ENCODE assay signal across 8 cellular contexts in genomic region chr22:21102659-21103267, GRCh38. TPM values are rescaled to one million over a fixed set of nuclear protein-coding genes. Genes with fewer than 3 reads are reported as not detected.
A peak's percentile ranks its signal among the peaks of the same experiment; 100 is the strongest.
DNase-seq lines count a peak whose midpoint lies in the region; ATAC-seq and TF ChIP-seq lines count a peak whose summit lies in the region.

No MANE protein-coding gene starts in this region.

- peak overlapping the region; percentile 11 for H3K4me2 ChIP-seq in trophoblast cell (ENCODE audit: low read length)

- no peaks in the 10 kb centered on the region for H3K79me2 ChIP-seq in trophoblast cell (ENCODE audit: control insufficient read depth, insufficient read depth, low read length, poor library complexity)

- no peak overlapping the region for H4K12ac ChIP-seq in trophoblast cell (ENCODE audit: low read depth, low read length)

- no peak overlapping the region for H3K4ac ChIP-seq in trophoblast cell (ENCODE audit: low read depth, low read length)

- H3K4me3 ChIP-seq in SJSA1: no peak overlapping the region
- H3K4me3 ChIP-seq in trophoblast cell (ENCODE audit: low read depth, low read length): no peak overlapping the region

- H3K23ac ChIP-seq in trophoblast cell (ENCODE audit: low read length): no peak overlapping the region

- H3K27me3 ChIP-seq in SJSA1 (replicated peaks): no peaks in the 10 kb centered on the region
- no peaks in the 10 kb centered on the region for H3K27me3 ChIP-seq in trophoblast cell (ENCODE audit: insufficient read depth, low read length)

- no peak overlapping the region for H2AFZ ChIP-seq in trophoblast cell (ENCODE audit: insufficient read depth, low read length, poor library complexity)

- H2BK120ac ChIP-seq in trophoblast cell (ENCODE audit: insufficient read depth, low read length, poor library complexity): no peak overlapping the region

- H3K36me3 ChIP-seq in SJSA1: no peaks in the 10 kb centered on the region
- H3K36me3 ChIP-seq in trophoblast cell (ENCODE audit: control insufficient read depth in 1 of 2, insufficient read depth in 2 of 2, low read length in 2 of 2): no peaks in the 10 kb centered on the region

- H3K79me1 ChIP-seq in trophoblast cell (ENCODE audit: low read length): no peaks in the 10 kb centered on the region

- no peak overlapping the region for H3K27ac ChIP-seq in SJSA1
- no peak overlapping the region for H3K27ac ChIP-seq in trophoblast cell (ENCODE audit: low read depth, low read length)

- no peak overlapping the region for H3K14ac ChIP-seq in trophoblast cell (ENCODE audit: low read length)

- H3K18ac ChIP-seq in trophoblast cell (ENCODE audit: low read length): no peak overlapping the region

- H2AK5ac ChIP-seq in trophoblast cell (ENCODE audit: low read length): no peak overlapping the region

- no peak for ATAC-seq in GM18861 (IDR thresholded peaks at IDR 0.05; ENCODE audit: unreplicated experiment)

- WGBS in trophoblast cell (ENCODE audit: extremely low coverage, insufficient coverage, insufficient read length): no CpG with 5 or more reads among the region's 17 CpGs

- H3K4me1 Mint-ChIP-seq in glutamatergic neuron (ENCODE audit: low read depth, unreplicated experiment) (no peaks in the 10 kb centered on the region), type B pancreatic cell (ENCODE audit: unreplicated experiment) (peaks cover 15% of the 10 kb centered on the region)

- TF ChIP-seq CTCF in glutamatergic neuron (IDR thresholded peaks at IDR 0.05; ENCODE audit: partially characterized antibody, unreplicated experiment) (peak; percentile 85), type B pancreatic cell (conservative IDR thresholded peaks at IDR 0.05) (peak; percentile 92)

- peak; percentile 69 for DNase-seq in EH (ENCODE audit: low read depth)
- peak; percentile 48 to 54 for DNase-seq in Kasumi-1 (lab: John Stamatoyannopoulos, UW)
- DNase-seq in SJSA1 (ENCODE audit: low read depth in 1 of 2, low spot score in 2 of 2): peak; percentile 12 to 52
- DNase-seq in activated naive CD4-positive, alpha-beta T cell (lab: John Stamatoyannopoulos, UW): peak; percentile 28 to 74 (median 52)
- DNase-seq in glutamatergic neuron: peak; percentile 91
- peak; percentile 56 to 78 for DNase-seq in trophoblast cell
- peak; percentile 86 for DNase-seq in type B pancreatic cell (ENCODE audit: extremely low spot score, unreplicated experiment)

- H2BK5ac ChIP-seq in trophoblast cell (ENCODE audit: low read depth, low read length, poor library complexity): no peak overlapping the region

- no peaks in the 10 kb centered on the region for H3K9me3 ChIP-seq in SJSA1 (replicated peaks)
- H3K9me3 ChIP-seq in trophoblast cell (ENCODE audit: insufficient read depth, low read depth, low read length): peaks cover 2% of the 10 kb centered on the region

- H2BK12ac ChIP-seq in trophoblast cell (ENCODE audit: low read length): no peak overlapping the region

- no peak overlapping the region for H4K91ac ChIP-seq in trophoblast cell (ENCODE audit: low read depth, low read length)

- H3K36me3 Mint-ChIP-seq in glutamatergic neuron (ENCODE audit: unreplicated experiment) (no peaks in the 10 kb centered on the region), type B pancreatic cell (no peaks in the 10 kb centered on the region)

- H3K27ac Mint-ChIP-seq in glutamatergic neuron (ENCODE audit: unreplicated experiment) (no peak overlapping the region), type B pancreatic cell (peak overlapping the region; percentile 66)

- H3K9ac ChIP-seq in trophoblast cell (ENCODE audit: low read length): no peak overlapping the region

- H3K9me3 Mint-ChIP-seq in glutamatergic neuron (ENCODE audit: unreplicated experiment) (no peaks in the 10 kb centered on the region), type B pancreatic cell (no peaks in the 10 kb centered on the region)

- H3K4me1 ChIP-seq in SJSA1 (replicated peaks): peaks cover 11% of the 10 kb centered on the region
- H3K4me1 ChIP-seq in trophoblast cell (ENCODE audit: control insufficient read depth in 1 of 2, insufficient read depth in 2 of 2, low read length in 2 of 2): no peaks in the 10 kb centered on the region

- peaks cover 2% of the 10 kb centered on the region for H3K27me3 Mint-ChIP-seq in glutamatergic neuron (ENCODE audit: unreplicated experiment)
- H3K27me3 Mint-ChIP-seq in type B pancreatic cell: peaks cover 17% of the 10 kb centered on the region

- peak overlapping the region; percentile 56 for H3K4me3 Mint-ChIP-seq in glutamatergic neuron (ENCODE audit: unreplicated experiment)
- peak overlapping the region; percentile 80 for H3K4me3 Mint-ChIP-seq in type B pancreatic cell

- H4K8ac ChIP-seq in trophoblast cell (ENCODE audit: low read depth, low read length): no peak overlapping the region

RNA-seq across cellular contexts. Expression of gene LRRC74B, which starts 57.0 kb away (rescaled TPM):
- not detected in 2 replicates for total RNA-seq in SJSA1 (2014; rRNA removed; shearing (Covaris generic))
- total RNA-seq in glutamatergic neuron (ENCODE audit: unreplicated experiment) (not detected), type B pancreatic cell (ENCODE audit: low replicate concordance) (0.65 TPM in 1 of 2 replicates, not detected in the other)
- polyA plus RNA-seq in trophoblast cell (2013): 0.01 TPM in 1 of 2 replicates, not detected in the other

Comparison
In these comparisons a context has a peak if more than half of its experiments do, and no peak if none do; other contexts are left out.
1. DNase-seq: peak in every context shown above with its lines; median percentile 91 in glutamatergic neuron; 86 in type B pancreatic cell; 69 in EH; 67 in trophoblast cell; 52 in activated naive CD4-positive, alpha-beta T cell; 51 in Kasumi-1; 32 in SJSA1.